Comparison of ENCODE assay signal across 21 cellular contexts in the genomic region with DNA sequence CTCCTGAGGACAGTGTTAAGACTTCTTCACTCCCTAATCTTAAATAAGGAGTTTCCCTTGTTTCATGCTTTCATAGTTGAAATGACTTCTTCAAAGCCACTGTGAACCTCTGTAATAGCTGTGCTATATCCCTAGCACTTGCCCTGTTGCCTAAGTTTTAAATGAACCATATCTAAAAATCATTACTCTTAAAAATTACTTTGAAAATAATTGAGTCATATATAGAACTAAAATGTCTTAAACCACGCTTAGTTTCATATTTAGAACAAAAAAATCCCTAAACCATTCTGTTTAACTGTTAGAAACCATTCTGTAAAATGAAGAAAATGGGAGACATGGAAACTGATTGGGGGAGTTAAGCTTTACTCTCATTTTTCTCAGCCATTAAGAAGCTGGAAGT. TPM values are rescaled to one million over a fixed set of nuclear protein-coding genes. Genes with fewer than 3 reads are reported as not detected.
DNase-seq lines count a peak whose midpoint lies in the region; ATAC-seq, FAIRE-seq and TF ChIP-seq lines count a peak whose summit lies in the region.
"Had no signal": no experiment of that assay in that cellular context is flagged by ENCODE, and none has a peak within 500 bp of the region (broad histone marks: within the 10 kb centered on the region; RNA-seq: fewer than 3 reads in every experiment).

No MANE protein-coding gene starts in this region.

- peaks cover 0 to 39% of the 10 kb centered on the region in 2 experiments; a peak in 3 of 4 replicates for H3K36me3 ChIP-seq in GM12878 (ENCODE audit: control insufficient read depth in 2 of 2, insufficient read depth in 2 of 2, low read length in 1 of 2)
- H3K36me3 ChIP-seq: breast epithelium had no signal

- H3K9me3 Mint-ChIP-seq in activated T-cell treated with anti-CD3 and anti-CD28 coated beads, Interleukin-2, amount 50 U/mL, for 24 hours: no peaks in the 10 kb centered on the region
- no peaks in the 10 kb centered on the region for H3K9me3 Mint-ChIP-seq in HFFc6
- H3K9me3 Mint-ChIP-seq: naive thymus-derived CD8-positive, alpha-beta T cell had no signal

- no peak overlapping the region for H3K9ac ChIP-seq in GM12878 (ENCODE audit: control insufficient read depth, insufficient read depth, low read length)
- H3K9ac ChIP-seq: parathyroid adenoma had no signal

- no peak overlapping the region for H3K4me3 ChIP-seq in GM12878
- H3K4me3 ChIP-seq: adrenal gland, breast epithelium, heart left ventricle, sigmoid colon, thoracic aorta had no signal

- DNase-seq in activated T-cell treated with anti-CD3 and anti-CD28 coated beads, Interleukin-2, amount 50 U/mL, for 24 hours: no peak
- DNase-seq in activated T-cell treated with anti-CD3 and anti-CD28 coated beads for 4 hours (no peak), GM12878 (ENCODE audit: low read depth, low spot score) (no peak), HFFc6 (no peak)
- DNase-seq: adrenal gland; C1 segment of cervical spinal cord; cortex of kidney; heart left ventricle; KBM-7; naive thymus-derived CD8-positive, alpha-beta T cell; NCI-H2171; NCI-H526 treated with DMSO at 0.1 percent for 48 hours; sigmoid colon had no signal

- TF ChIP-seq CTCF in GM12878 (IDR thresholded peaks at IDR 0.05 in 2 of 3, conservative IDR thresholded peaks at IDR 0.05 in 1 of 3; ENCODE audit: control insufficient read depth in 2 of 3, extremely low read depth in 1 of 3, insufficient read depth in 1 of 3, low read depth in 3 of 3, low read length in 3 of 3) (no peak), HFFc6 (IDR thresholded peaks at IDR 0.05) (no peak)

- H3K4me3 Mint-ChIP-seq in activated T-cell treated with anti-CD3 and anti-CD28 coated beads, Interleukin-2, amount 50 U/mL, for 24 hours: no peak overlapping the region
- no peak overlapping the region for H3K4me3 Mint-ChIP-seq in HFFc6
- H3K4me3 Mint-ChIP-seq: naive thymus-derived CD8-positive, alpha-beta T cell had no signal

- in situ Hi-C loops in GM12878 (cut with MboI): no loop called here

- H3K27me3 ChIP-seq in GM12878 (replicated peaks in 1 of 2; ENCODE audit: control insufficient read depth in 2 of 2, insufficient read depth in 2 of 2, low read length in 1 of 2): no peaks in the 10 kb centered on the region
- H3K27me3 ChIP-seq: adrenal gland, breast epithelium, heart left ventricle, sigmoid colon had no signal

- no peaks in the 10 kb centered on the region for H3K9me3 ChIP-seq in GM12878 (replicated peaks; ENCODE audit: control insufficient read depth, insufficient read depth, low read length)
- H3K9me3 ChIP-seq: adrenal gland, breast epithelium, heart left ventricle, sigmoid colon, thoracic aorta had no signal

- H2AFZ ChIP-seq in GM12878 (ENCODE audit: control insufficient read depth, low read depth, low read length): no peak overlapping the region
- H2AFZ ChIP-seq: parathyroid adenoma had no signal

- H3K4me1 ChIP-seq in GM12878 (ENCODE audit: control insufficient read depth, insufficient read depth, low read length): no peaks in the 10 kb centered on the region
- H3K4me1 ChIP-seq: adrenal gland, breast epithelium, heart left ventricle, parathyroid adenoma, sigmoid colon had no signal

- peak overlapping the region; percentile 89 for H3K27ac Mint-ChIP-seq in activated T-cell treated with anti-CD3 and anti-CD28 coated beads, Interleukin-2, amount 50 U/mL, for 24 hours
- no peak overlapping the region for H3K27ac Mint-ChIP-seq in HFFc6

- WGBS in GM12878 (ENCODE audit: insufficient coverage, insufficient replicate concordance, low lambda C conversion rate, missing lambda C conversion rate): 0% methylated on average over 1 of the region's 1 CpG

- H3K4me1 Mint-ChIP-seq in activated T-cell treated with anti-CD3 and anti-CD28 coated beads, Interleukin-2, amount 50 U/mL, for 24 hours (ENCODE audit: low read depth): peaks cover 24% of the 10 kb centered on the region
- H3K4me1 Mint-ChIP-seq in HFFc6 (ENCODE audit: low read depth): no peaks in the 10 kb centered on the region

- H4K20me1 ChIP-seq in GM12878 (ENCODE audit: control insufficient read depth, insufficient read depth): no peaks in the 10 kb centered on the region

- ATAC-seq in GM19351 (IDR thresholded peaks at IDR 0.05; ENCODE audit: unreplicated experiment) (peak; percentile 43), HG02981 (IDR thresholded peaks at IDR 0.05; ENCODE audit: unreplicated experiment) (peak; percentile 44), GM12878 (peak; percentile 48), GM19023 (IDR thresholded peaks at IDR 0.05; ENCODE audit: unreplicated experiment) (no peak), GM21825 (IDR thresholded peaks at IDR 0.05; ENCODE audit: unreplicated experiment) (no peak)
- ATAC-seq: heart left ventricle; naive thymus-derived CD8-positive, alpha-beta T cell had no signal

- no peak for TF ChIP-seq RAD21 in GM12878 (IDR thresholded peaks at IDR 0.05; ENCODE audit: insufficient read depth, low read depth, low read length)

- H3K27ac ChIP-seq in GM12878 (ENCODE audit: control insufficient read depth, insufficient read depth): no peak overlapping the region
- H3K27ac ChIP-seq: adrenal gland, breast epithelium, heart left ventricle, parathyroid adenoma, sigmoid colon, thoracic aorta had no signal

- no peak for TF ChIP-seq POLR2A in GM12878 (IDR thresholded peaks at IDR 0.05; ENCODE audit: low read depth, low read length)

- FAIRE-seq in GM12878 (lab: Jason Lieb, UNC): no peak
- FAIRE-seq: endometrium had no signal

- SMC1A ChIA-PET in GM12878 (lab: Charles Lee; ENCODE audit: uncharacterized antibody, unreplicated experiment): interaction anchor here (1.1 kb wide), 1 partner anchor 8 kb away, joined by 3 read pairs; no protein-coding TSS in a partner anchor

- H3K36me3 Mint-ChIP-seq in activated T-cell treated with anti-CD3 and anti-CD28 coated beads, Interleukin-2, amount 50 U/mL, for 24 hours (ENCODE audit: low read depth): peaks cover 88% of the 10 kb centered on the region
- H3K36me3 Mint-ChIP-seq in HFFc6 (ENCODE audit: low read depth): peaks cover 52% of the 10 kb centered on the region

- RAD21 ChIA-PET in GM12878 (lab: Charles Lee; ENCODE audit: unreplicated experiment): no interaction called here

- no peaks in the 10 kb centered on the region for H3K79me2 ChIP-seq in GM12878 (ENCODE audit: control insufficient read depth, insufficient read depth, low read length)

- no peaks in the 10 kb centered on the region for H3K27me3 Mint-ChIP-seq in activated T-cell treated with anti-CD3 and anti-CD28 coated beads, Interleukin-2, amount 50 U/mL, for 24 hours
- no peaks in the 10 kb centered on the region; the same call in 1 of the 2 replicates for H3K27me3 Mint-ChIP-seq in HFFc6 (ENCODE audit: insufficient read depth)
- H3K27me3 Mint-ChIP-seq: naive thymus-derived CD8-positive, alpha-beta T cell had no signal

- intact Hi-C loops in GM12878 (cut with micrococcal nuclease; ENCODE audit: unreplicated experiment): no loop called here

- TF ChIP-seq EP300 in GM12878 (IDR thresholded peaks at IDR 0.05; ENCODE audit: borderline replicate concordance in 1 of 2, control insufficient read depth in 1 of 2, low read depth in 2 of 2, low read length in 2 of 2): no peak

- H3K4me2 ChIP-seq in GM12878 (ENCODE audit: control insufficient read depth, insufficient read depth): no peak overlapping the region

- CTCF ChIA-PET in GM12878 (lab: Yijun Ruan, JAX): no interaction called here

- POLR2A ChIA-PET in GM12878 (lab: Charles Lee): no interaction called here

- BruUV-seq in GM12878 (replicated peaks; lab: Mats Ljungman, UMichigan): no TSS peak

TF ChIP-seq in GM12878, 131 proteins besides CTCF, POLR2A, EP300 and RAD21 (continues in another document):
- peak; percentile 25; the same call in 1 of the 2 replicates for TF ChIP-seq JUNB (IDR thresholded peaks at IDR 0.05)
- peak; percentile 30; the same call in 1 of the 2 replicates for TF ChIP-seq NFIC (IDR thresholded peaks at IDR 0.05; ENCODE audit: low read depth, low read length)

RNA-seq across cellular contexts. Expression of a gene that starts 29.8 kb away (rescaled TPM):
- 97.8 and 107 TPM in 2 replicates for total RNA-seq in GM12878 (2013; cell fraction: nucleolus; rRNA removed)
- total RNA-seq in GM12878 (2014; rRNA removed) (45.4 and 45.5 TPM in 2 replicates), GM12878 (2014; rRNA removed; fragmentation: Illumina TruSeq; extraction: Trizol) (25.2 and 29.8 TPM in 2 replicates), GM12878 (2021) (47.5 and 49.9 TPM in 2 replicates)
- polyA plus RNA-seq in GM12878 (2011; ENCODE audit: low read depth): 39.0 TPM
- polyA plus RNA-seq in GM12878 (2011; rRNA removed) (56.7 and 73.4 TPM in 2 replicates), GM12878 (2014; fragmentation: Illumina TruSeq; extraction: Trizol) (22.7 and 37.0 TPM in 2 replicates), GM12878 (2014; fragmentation: Nextera tagmentation; extraction: Ambion mirVana) (10 to 100 TPM; 52.7 to 70.7 TPM), GM12878 (2014; rRNA removed) (45.3 and 47.0 TPM in 2 replicates), GM12878 (2016; fragmentation: Nextera tagmentation; extraction: Ambion mirVana) (100 to 1,000 TPM; 120 to 136 TPM)
- polyA plus RNA-seq in GM12878 (2011; cell fraction: cytosol; rRNA removed): 40.6 and 56.3 TPM in 2 replicates
- polyA plus RNA-seq in GM12878 (2011; cell fraction: nucleus; rRNA removed): 35.9 and 36.5 TPM in 2 replicates
- 47.8 and 75.5 TPM in 2 replicates for polyA plus RNA-seq in GM12878 (2012)
- 22.4 and 30.3 TPM in 2 replicates for polyA minus RNA-seq in GM12878 (2011; rRNA and poly(A)+ RNA removed)
- polyA minus RNA-seq in GM12878 (2011; cell fraction: cytosol; rRNA and poly(A)+ RNA removed): 5.8 and 9.5 TPM in 2 replicates
- 20.8 and 25.5 TPM in 2 replicates for polyA minus RNA-seq in GM12878 (2011; cell fraction: nucleus; rRNA and poly(A)+ RNA removed)
- 10 to 100 TPM; 33.1 to 39.2 (median 37.2) TPM for total RNA-seq in HFFc6 (2021; fragmentation: NEBNext Ultra II Directional; extraction: Animal tissue kit (Norgen Biotek cat#: 25700))

RNA-seq across cellular contexts. Expression of a gene that starts 47.2 kb away (rescaled TPM):
- total RNA-seq in GM12878 (2013; cell fraction: nucleolus; rRNA removed): 299 and 309 TPM in 2 replicates
- total RNA-seq in GM12878 (2014; rRNA removed) (116 and 128 TPM in 2 replicates), GM12878 (2014; rRNA removed; fragmentation: Illumina TruSeq; extraction: Trizol) (142 and 143 TPM in 2 replicates), GM12878 (2021) (108 and 114 TPM in 2 replicates)
- polyA plus RNA-seq in GM12878 (2011; ENCODE audit: low read depth): 76.8 TPM
- polyA plus RNA-seq in GM12878 (2011; rRNA removed) (159 and 221 TPM in 2 replicates), GM12878 (2014; fragmentation: Illumina TruSeq; extraction: Trizol) (131 and 164 TPM in 2 replicates), GM12878 (2014; fragmentation: Nextera tagmentation; extraction: Ambion mirVana) (10 to 100 TPM; 46.0 to 62.9 TPM), GM12878 (2014; rRNA removed) (78.2 and 89.1 TPM in 2 replicates), GM12878 (2016; fragmentation: Nextera tagmentation; extraction: Ambion mirVana) (10 to 100 TPM; 38.5 to 39.4 TPM)
- 76.3 and 85.3 TPM in 2 replicates for polyA plus RNA-seq in GM12878 (2011; cell fraction: cytosol; rRNA removed)
- polyA plus RNA-seq in GM12878 (2011; cell fraction: nucleus; rRNA removed): 105 and 110 TPM in 2 replicates
- polyA plus RNA-seq in GM12878 (2012): 114 and 139 TPM in 2 replicates
- 167 and 213 TPM in 2 replicates for polyA minus RNA-seq in GM12878 (2011; rRNA and poly(A)+ RNA removed)
- polyA minus RNA-seq in GM12878 (2011; cell fraction: cytosol; rRNA and poly(A)+ RNA removed): 50.9 and 77.3 TPM in 2 replicates
- polyA minus RNA-seq in GM12878 (2011; cell fraction: nucleus; rRNA and poly(A)+ RNA removed): 83.8 and 134 TPM in 2 replicates
- 100 to 1,000 TPM; 159 to 213 (median 171) TPM for total RNA-seq in HFFc6 (2021; fragmentation: NEBNext Ultra II Directional; extraction: Animal tissue kit (Norgen Biotek cat#: 25700))

Comparison
In these comparisons a context has a peak if more than half of its experiments do, and no peak if none do; other contexts are left out.
1. ATAC-seq: peak in GM19351 (single experiment), HG02981 (single experiment) and GM12878 (single experiment); none in GM19023 (single experiment) and GM21825 (single experiment).